In the genomic region with DNA sequence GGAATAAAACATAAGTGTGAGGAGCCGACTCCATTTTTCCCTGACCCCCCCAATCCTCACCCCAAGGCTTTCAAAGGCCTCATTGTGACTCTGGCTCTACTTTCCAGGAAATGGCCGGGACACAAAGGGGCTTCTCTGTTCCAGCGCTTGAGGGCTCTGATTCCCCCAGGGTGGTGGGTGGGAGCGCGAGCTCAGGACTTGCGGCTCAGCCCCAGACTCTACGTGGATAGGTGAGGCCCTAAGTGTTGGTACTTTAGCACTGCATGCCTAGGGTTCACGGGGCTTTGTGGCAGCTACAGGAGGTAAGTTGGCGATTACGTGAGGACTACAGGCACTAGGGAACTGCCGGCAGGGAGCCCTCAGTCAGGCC, we compare ENCODE assay signal across 8 cellular contexts. TPM values are rescaled to one million over a fixed set of nuclear protein-coding genes. Genes with fewer than 3 reads are reported as not detected.
DNase-seq lines count a peak whose midpoint lies in the region; ATAC-seq and TF ChIP-seq lines count a peak whose summit lies in the region.

No MANE protein-coding gene starts in this region.

- H3K9me3 ChIP-seq in left ventricle myocardium inferior (replicated peaks) (no peaks in the 10 kb centered on the region), iPS-15b (ENCODE audit: control insufficient read depth, insufficient read depth, low read length) (no peaks in the 10 kb centered on the region)

- intact Hi-C loops in left ventricle myocardium inferior (cut with micrococcal nuclease) (no loop called here), cardiac septum (cut with DNase I) (loop anchor here (5.0 kb wide), 2 partner anchors 152 to 198 kb away; a partner anchor contains a TSS)

- ATAC-seq in activated naive CD8-positive, alpha-beta T cell treated with anti-CD3 and anti-CD28 coated beads, Interleukin-2, amount 10 ng/mL, durations not matched to agents 7 days and 5 days (ENCODE audit: low read depth) = no peak
- ATAC-seq in GM19467 (IDR thresholded peaks at IDR 0.05; ENCODE audit: unreplicated experiment) (no peak), HG02763 (IDR thresholded peaks at IDR 0.05; ENCODE audit: unreplicated experiment) (no peak)

- H3K9ac ChIP-seq in iPS-15b (ENCODE audit: low read depth, low read length) = peak overlapping the region; percentile 99

- H3K4me3 Mint-ChIP-seq in activated naive CD8-positive, alpha-beta T cell treated with anti-CD3 and anti-CD28 coated beads, Interleukin-2, amount 10 ng/mL, durations not matched to agents 7 days and 5 days = peak overlapping the region; percentile 97

- H3K4me3 ChIP-seq in left ventricle myocardium inferior (peak overlapping the region; percentile 99), iPS-15b (ENCODE audit: low read depth, low read length) (peak overlapping the region; percentile 100), skeletal muscle cell (ENCODE audit: low read depth, low read length) (peak overlapping the region; percentile 93)

- POLR2A ChIA-PET in activated naive CD8-positive, alpha-beta T cell treated with anti-CD3 and anti-CD28 coated beads, Interleukin-2, amount 10 ng/mL, durations not matched to agents 7 days and 5 days (lab: Charles Lee) = interaction anchor here (0.6 to 4.0 kb wide), 18 partner anchors 10 to 198 kb away, joined by 3 to 52 read pairs (median 4); a partner anchor contains a TSS

- peak overlapping the region; percentile 97 for H3K27ac Mint-ChIP-seq in activated naive CD8-positive, alpha-beta T cell treated with anti-CD3 and anti-CD28 coated beads, Interleukin-2, amount 10 ng/mL, durations not matched to agents 7 days and 5 days

- H3K27me3 Mint-ChIP-seq in activated naive CD8-positive, alpha-beta T cell treated with anti-CD3 and anti-CD28 coated beads, Interleukin-2, amount 10 ng/mL, durations not matched to agents 7 days and 5 days = no peaks in the 10 kb centered on the region

- H3K36me3 ChIP-seq in left ventricle myocardium inferior (peaks cover 59% of the 10 kb centered on the region), iPS-15b (ENCODE audit: control insufficient read depth, insufficient read depth, low read length) (peaks cover 20% of the 10 kb centered on the region)

- H3K27me3 ChIP-seq in left ventricle myocardium inferior (ENCODE audit: low read depth) = no peaks in the 10 kb centered on the region
- no peaks in the 10 kb centered on the region for H3K27me3 ChIP-seq in iPS-15b (ENCODE audit: control insufficient read depth, insufficient read depth, low read length)

- H3K4me1 Mint-ChIP-seq in activated naive CD8-positive, alpha-beta T cell treated with anti-CD3 and anti-CD28 coated beads, Interleukin-2, amount 10 ng/mL, durations not matched to agents 7 days and 5 days = peaks cover 9% of the 10 kb centered on the region

- TF ChIP-seq CTCF in left ventricle myocardium inferior (IDR thresholded peaks at IDR 0.05; ENCODE audit: borderline replicate concordance) = no peak

- no peak for DNase-seq in left ventricle myocardium inferior
- DNase-seq in cardiac septum (ENCODE audit: low spot score) = no peak
- DNase-seq in activated naive CD8-positive, alpha-beta T cell treated with anti-CD3 and anti-CD28 coated beads, Interleukin-2, amount 10 ng/mL, durations not matched to agents 7 days and 5 days = no peak
- no peak for DNase-seq in skeletal muscle cell (ENCODE audit: low read depth)
- no peak for DNase-seq in SW 1271 (lab: John Stamatoyannopoulos, UW)

- peaks cover 23% of the 10 kb centered on the region for H3K4me1 ChIP-seq in left ventricle myocardium inferior
- H3K4me1 ChIP-seq in iPS-15b (ENCODE audit: control insufficient read depth, insufficient read depth, low read length) = peaks cover 3% of the 10 kb centered on the region

- H3K9me3 Mint-ChIP-seq in activated naive CD8-positive, alpha-beta T cell treated with anti-CD3 and anti-CD28 coated beads, Interleukin-2, amount 10 ng/mL, durations not matched to agents 7 days and 5 days = no peaks in the 10 kb centered on the region

- peaks cover 13% of the 10 kb centered on the region for H3K36me3 Mint-ChIP-seq in activated naive CD8-positive, alpha-beta T cell treated with anti-CD3 and anti-CD28 coated beads, Interleukin-2, amount 10 ng/mL, durations not matched to agents 7 days and 5 days

- peak overlapping the region; percentile 98 for H3K27ac ChIP-seq in left ventricle myocardium inferior (replicated peaks)

RNA-seq across cellular contexts. Expression of a gene that starts 0.5 kb away (rescaled TPM):
- total RNA-seq in left ventricle myocardium inferior (33.4 TPM), cardiac septum (38.0 TPM)
- 10 to 100 TPM; 85.6 to 89.0 TPM for total RNA-seq in activated naive CD8-positive, alpha-beta T cell treated with anti-CD3 and anti-CD28 coated beads, Interleukin-2, amount 10 ng/mL, durations not matched to agents 7 days and 5 days

RNA-seq across cellular contexts. Expression of a gene that starts 15.1 kb away (rescaled TPM):
- total RNA-seq in left ventricle myocardium inferior (780 TPM), cardiac septum (570 TPM)
- 100 to 1,000 TPM; 165 to 176 TPM for total RNA-seq in activated naive CD8-positive, alpha-beta T cell treated with anti-CD3 and anti-CD28 coated beads, Interleukin-2, amount 10 ng/mL, durations not matched to agents 7 days and 5 days

RNA-seq across cellular contexts. Expression of a gene that starts 18.6 kb away (rescaled TPM):
- total RNA-seq in left ventricle myocardium inferior = 49.5 TPM
- 46.3 TPM for total RNA-seq in cardiac septum
- 100 to 1,000 TPM; 106 to 115 TPM for total RNA-seq in activated naive CD8-positive, alpha-beta T cell treated with anti-CD3 and anti-CD28 coated beads, Interleukin-2, amount 10 ng/mL, durations not matched to agents 7 days and 5 days

RNA-seq across cellular contexts. Expression of a gene that starts 23.4 kb away (rescaled TPM):
- not detected for total RNA-seq in left ventricle myocardium inferior
- total RNA-seq in cardiac septum = not detected
- total RNA-seq in activated naive CD8-positive, alpha-beta T cell treated with anti-CD3 and anti-CD28 coated beads, Interleukin-2, amount 10 ng/mL, durations not matched to agents 7 days and 5 days = 10 to 100 TPM; 10.2 to 10.9 TPM

RNA-seq across cellular contexts. Expression of a gene that starts 44.7 kb away (rescaled TPM):
- total RNA-seq in left ventricle myocardium inferior = 34.9 TPM
- total RNA-seq in cardiac septum = 41.1 TPM
- total RNA-seq in activated naive CD8-positive, alpha-beta T cell treated with anti-CD3 and anti-CD28 coated beads, Interleukin-2, amount 10 ng/mL, durations not matched to agents 7 days and 5 days = 100 to 1,000 TPM; 263 to 275 TPM
